ENCODE assay signal across 10 cellular contexts in the genomic region with DNA sequence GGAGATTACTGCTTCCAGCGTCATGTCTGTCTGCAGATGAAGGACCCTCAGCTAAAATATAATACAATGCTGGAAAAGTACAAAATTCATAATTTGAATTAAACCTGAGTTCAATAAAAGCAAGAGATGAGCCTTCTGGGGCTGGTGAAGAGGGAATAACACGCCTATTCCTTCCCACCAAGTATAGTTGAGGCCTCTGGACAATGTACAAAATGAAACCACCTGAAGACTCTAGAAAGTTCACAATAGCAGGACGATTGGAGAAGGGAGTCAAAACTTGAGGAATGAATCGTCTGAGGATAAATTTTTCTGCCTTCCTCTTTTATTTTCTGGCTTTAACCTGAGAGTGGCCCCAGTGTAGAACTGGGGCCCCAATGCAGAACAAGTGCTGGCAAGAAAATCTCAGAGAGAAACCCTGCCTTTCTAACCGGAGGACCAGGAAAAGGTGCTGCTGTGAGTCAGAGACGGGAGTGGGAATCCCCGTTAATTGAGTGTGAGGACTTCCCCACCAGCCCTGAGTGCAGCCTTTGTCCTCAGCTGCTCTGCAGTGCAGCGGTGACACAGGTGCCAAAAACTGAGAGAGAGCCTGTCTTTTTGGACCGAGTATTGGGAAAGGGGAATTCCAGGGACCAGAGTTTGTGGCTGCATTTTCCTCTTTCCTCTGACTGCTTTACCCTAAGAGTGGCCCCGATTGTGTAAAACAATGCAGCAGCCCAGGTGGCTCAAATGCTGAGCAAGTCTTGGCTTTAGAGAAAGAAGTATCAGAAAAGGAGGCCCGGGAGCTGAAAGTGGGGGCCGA.
DNase-seq lines count a peak whose midpoint lies in the region; TF ChIP-seq lines count a peak whose summit lies in the region.
"Had no signal": no experiment of that assay in that cellular context is flagged by ENCODE, and none has a peak within 500 bp of the region (broad histone marks: within the 10 kb centered on the region; RNA-seq: fewer than 3 reads in every experiment).

No MANE protein-coding gene starts in this region.

- no peaks in the 10 kb centered on the region for H3K36me3 Mint-ChIP-seq in CD8-positive, alpha-beta memory T cell

- H3K9ac ChIP-seq in KMS-11 = peak overlapping the region; percentile 13; the same call in 1 of the 2 replicates

- in situ Hi-C loops in ACHN (cut with HindIII; ENCODE audit: low pct_ligation_motif_present, low pct_unique_long_range_greater_than_20kb, low sequenced_read_pairs) = no loop called here

- peaks cover 23 to 54% of the 10 kb centered on the region in 2 donors for H3K27me3 Mint-ChIP-seq in CD8-positive, alpha-beta memory T cell

- peaks cover 47% of the 10 kb centered on the region for H3K4me1 ChIP-seq in KMS-11 (ENCODE audit: low read depth, poor library complexity, severe bottlenecking)
- no peaks in the 10 kb centered on the region; the same call in 1 of the 2 replicates for H3K4me1 ChIP-seq in iPS DF 6.9 (ENCODE audit: control insufficient read depth, insufficient read depth, low read length)
- H3K4me1 ChIP-seq in CD8-positive, alpha-beta memory T cell (ENCODE audit: insufficient read depth, low read length) = no peaks in the 10 kb centered on the region

- no CpG with 5 or more reads among the region's 12 CpGs for WGBS in iPS DF 6.9 (ENCODE audit: insufficient coverage, insufficient read length)

- no peak overlapping the region for H3K27ac Mint-ChIP-seq in CD8-positive, alpha-beta memory T cell

- H3K4me3 Mint-ChIP-seq in CD8-positive, alpha-beta memory T cell = no peak overlapping the region

- H3K4me1 Mint-ChIP-seq in CD8-positive, alpha-beta memory T cell = no peaks in the 10 kb centered on the region

- H3K36me3 ChIP-seq in KMS-11 (ENCODE audit: insufficient read depth) (no peaks in the 10 kb centered on the region), iPS DF 6.9 (ENCODE audit: control insufficient read depth, insufficient read depth, low read length) (no peaks in the 10 kb centered on the region), WERI-Rb-1 (no peaks in the 10 kb centered on the region)
- no peaks in the 10 kb centered on the region for H3K36me3 ChIP-seq in CD8-positive, alpha-beta memory T cell (ENCODE audit: insufficient read depth, low read length)
- H3K36me3 ChIP-seq: esophagus squamous epithelium had no signal

- H3K9me3 ChIP-seq in iPS DF 6.9 (ENCODE audit: control insufficient read depth, insufficient read depth, low read length) (no peaks in the 10 kb centered on the region), WERI-Rb-1 (ENCODE audit: severe bottlenecking) (peaks cover 5% of the 10 kb centered on the region)
- H3K9me3 ChIP-seq in CD8-positive, alpha-beta memory T cell (ENCODE audit: low read length) = no peaks in the 10 kb centered on the region
- H3K9me3 ChIP-seq: esophagus squamous epithelium had no signal

- peak; percentile 3 for DNase-seq in ACHN
- peak; percentile 51 for DNase-seq in GM20000 (ENCODE audit: low spot score)
- peak; percentile 33 for DNase-seq in iPS DF 6.9 (ENCODE audit: low read depth, low spot score)
- no peak for DNase-seq in CD8-positive, alpha-beta memory T cell
- no peak for DNase-seq in NCI-H774 (lab: John Stamatoyannopoulos, UW)
- DNase-seq in foreskin fibroblast = no peak
- DNase-seq in WERI-Rb-1 = no peak
- DNase-seq: esophagus squamous epithelium; stimulated activated CD4-positive, alpha-beta T cell treated with anti-CD3 and anti-CD28 coated beads, Interleukin-12 subunit alpha, Interleukin-12 subunit beta, amount 100 ng/mL, for 4 hours had no signal

- no peak overlapping the region for H3K4me3 ChIP-seq in KMS-11 (IDR thresholded peaks at IDR 0.05; ENCODE audit: insufficient read depth, low read depth, low read length)
- no peak overlapping the region for H3K4me3 ChIP-seq in iPS DF 6.9 (ENCODE audit: low read length)
- H3K4me3 ChIP-seq in CD8-positive, alpha-beta memory T cell (ENCODE audit: low read length) = no peak overlapping the region
- H3K4me3 ChIP-seq in foreskin fibroblast (ENCODE audit: low read depth in 1 of 2, low read length in 2 of 2) = no peak overlapping the region
- H3K4me3 ChIP-seq in WERI-Rb-1 (ENCODE audit: low read depth, low read length) = no peak overlapping the region
- H3K4me3 ChIP-seq: esophagus squamous epithelium had no signal

- CTCF ChIA-PET in CD8-positive, alpha-beta memory T cell (lab: Charles Lee) = no interaction called here

- H4K20me1 ChIP-seq in KMS-11 (ENCODE audit: insufficient read depth) = no peaks in the 10 kb centered on the region

- H3K27me3 ChIP-seq in KMS-11 (ENCODE audit: insufficient read depth, low read depth) = no peaks in the 10 kb centered on the region
- no peaks in the 10 kb centered on the region for H3K27me3 ChIP-seq in iPS DF 6.9 (ENCODE audit: control insufficient read depth, insufficient read depth, low read length)
- no peaks in the 10 kb centered on the region for H3K27me3 ChIP-seq in CD8-positive, alpha-beta memory T cell (ENCODE audit: insufficient read depth, low read length, poor library complexity, severe bottlenecking)
- no peaks in the 10 kb centered on the region for H3K27me3 ChIP-seq in WERI-Rb-1 (ENCODE audit: insufficient read depth, low read depth, severe bottlenecking)
- H3K27me3 ChIP-seq: esophagus squamous epithelium had no signal

- POLR2A ChIA-PET in CD8-positive, alpha-beta memory T cell (lab: Charles Lee) = no interaction called here

- H3K9me3 Mint-ChIP-seq in CD8-positive, alpha-beta memory T cell = peaks cover 0 to 5% (median 2%) of the 10 kb centered on the region in 5 donors

- peak overlapping the region; percentile 61 for H3K27ac ChIP-seq in KMS-11
- H3K27ac ChIP-seq in iPS DF 6.9 (ENCODE audit: low read length) = no peak overlapping the region
- no peak overlapping the region for H3K27ac ChIP-seq in CD8-positive, alpha-beta memory T cell (ENCODE audit: low read depth, low read length)
- no peak overlapping the region for H3K27ac ChIP-seq in WERI-Rb-1

- peak overlapping the region; percentile 5; the same call in 1 of the 2 replicates for H2AFZ ChIP-seq in KMS-11 (ENCODE audit: low read depth)

- peak overlapping the region; percentile 66 for H3K4me2 ChIP-seq in KMS-11

- no peaks in the 10 kb centered on the region for H3K79me2 ChIP-seq in KMS-11 (ENCODE audit: insufficient read depth, low read depth)

- TF ChIP-seq CTCF in GM20000 (IDR thresholded peaks at IDR 0.05; ENCODE audit: extremely low read depth, missing control alignments) (no peak), KMS-11 (conservative IDR thresholded peaks at IDR 0.05; ENCODE audit: low read depth, low read length) (no peak), foreskin fibroblast (IDR thresholded peaks at IDR 0.05; ENCODE audit: low read depth, low read length) (no peak), WERI-Rb-1 (IDR thresholded peaks at IDR 0.05; ENCODE audit: low read depth, low read length) (no peak)

Comparison
In these comparisons a context has a peak if more than half of its experiments do, and no peak if none do; other contexts are left out.
1. DNase-seq: peak in ACHN (single experiment), GM20000 (single experiment) and iPS DF 6.9 (single experiment); none in CD8-positive, alpha-beta memory T cell (0 of 5), NCI-H774 (single experiment), foreskin fibroblast (0 of 2) and WERI-Rb-1 (single experiment).